1 cellular context compared by ENCODE assay signal in the genomic region with DNA sequence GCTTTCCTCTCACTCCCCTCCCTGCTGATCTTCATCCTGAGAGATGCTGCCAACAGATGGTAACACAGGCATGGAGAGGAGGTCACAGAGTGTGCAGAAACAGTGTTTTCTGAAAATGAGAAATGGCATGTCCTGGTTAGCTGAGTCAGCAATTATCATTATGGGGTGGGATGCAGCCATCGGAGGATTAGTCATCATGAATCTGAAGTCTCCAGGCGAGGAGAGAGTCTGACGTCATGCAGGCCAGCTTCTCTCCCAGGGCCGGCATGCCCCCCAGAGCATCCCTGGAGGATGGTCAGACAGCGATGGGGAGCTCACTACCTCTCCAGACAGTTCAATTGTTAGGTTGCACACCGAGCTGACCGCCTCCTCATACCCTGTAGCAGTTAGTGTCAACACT.
TF ChIP-seq lines count a peak whose summit lies in the region.

No MANE protein-coding gene starts in this region.

TF ChIP-seq in HepG2, 621 proteins besides CTCF, POLR2A, EP300 and RAD21 (continued from another document):
- TF ChIP-seq, protein P1, sequence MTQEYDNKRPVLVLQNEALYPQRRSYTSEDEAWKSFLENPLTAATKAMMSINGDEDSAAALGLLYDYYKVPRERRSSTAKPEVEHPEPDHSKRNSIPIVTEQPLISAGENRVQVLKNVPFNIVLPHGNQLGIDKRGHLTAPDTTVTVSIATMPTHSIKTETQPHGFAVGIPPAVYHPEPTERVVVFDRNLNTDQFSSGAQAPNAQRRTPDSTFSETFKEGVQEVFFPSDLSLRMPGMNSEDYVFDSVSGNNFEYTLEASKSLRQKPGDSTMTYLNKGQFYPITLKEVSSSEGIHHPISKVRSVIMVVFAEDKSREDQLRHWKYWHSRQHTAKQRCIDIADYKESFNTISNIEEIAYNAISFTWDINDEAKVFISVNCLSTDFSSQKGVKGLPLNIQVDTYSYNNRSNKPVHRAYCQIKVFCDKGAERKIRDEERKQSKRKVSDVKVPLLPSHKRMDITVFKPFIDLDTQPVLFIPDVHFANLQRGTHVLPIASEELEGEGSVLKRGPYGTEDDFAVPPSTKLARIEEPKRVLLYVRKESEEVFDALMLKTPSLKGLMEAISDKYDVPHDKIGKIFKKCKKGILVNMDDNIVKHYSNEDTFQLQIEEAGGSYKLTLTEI (CRISPR knock-in tag; conservative IDR thresholded peaks at IDR 0.05) = no peak
- TF ChIP-seq DR1 (CRISPR knock-in tag; IDR thresholded peaks at IDR 0.05) = no peak
- TF ChIP-seq SMAD1 (CRISPR knock-in tag; IDR thresholded peaks at IDR 0.05; ENCODE audit: borderline replicate concordance, low read depth) = no peak
- TF ChIP-seq MAFF (IDR thresholded peaks at IDR 0.05; ENCODE audit: low read depth, low read length) = peak; percentile 100
- TF ChIP-seq ZNF800 (CRISPR knock-in tag; IDR thresholded peaks at IDR 0.05) = no peak
- TF ChIP-seq MZF1 (CRISPR knock-in tag; IDR thresholded peaks at IDR 0.05; ENCODE audit: borderline replicate concordance) = no peak
- no peak for TF ChIP-seq ZNF564 (CRISPR knock-in tag; IDR thresholded peaks at IDR 0.05)
- peak; percentile 94 for TF ChIP-seq ATF7 (IDR thresholded peaks at IDR 0.05)
- TF ChIP-seq ATF7 (CRISPR knock-in tag; IDR thresholded peaks at IDR 0.05) = no peak
- no peak for TF ChIP-seq ZNF558 (CRISPR knock-in tag; IDR thresholded peaks at IDR 0.05; ENCODE audit: borderline replicate concordance)
- TF ChIP-seq NR3C1 (CRISPR knock-in tag; IDR thresholded peaks at IDR 0.05) = no peak
- TF ChIP-seq TEAD3 (CRISPR knock-in tag; optimal IDR thresholded peaks at IDR 0.05; ENCODE audit: borderline replicate concordance) = no peak
- TF ChIP-seq NPAS2 (CRISPR knock-in tag; IDR thresholded peaks at IDR 0.05; ENCODE audit: borderline replicate concordance) = no peak
- no peak for TF ChIP-seq RORA (CRISPR knock-in tag; IDR thresholded peaks at IDR 0.05)
- TF ChIP-seq CREB1 (IDR thresholded peaks at IDR 0.05) = peak; percentile 93
- TF ChIP-seq CREB1 (CRISPR knock-in tag; IDR thresholded peaks at IDR 0.05) = no peak
- TF ChIP-seq, protein P2, sequence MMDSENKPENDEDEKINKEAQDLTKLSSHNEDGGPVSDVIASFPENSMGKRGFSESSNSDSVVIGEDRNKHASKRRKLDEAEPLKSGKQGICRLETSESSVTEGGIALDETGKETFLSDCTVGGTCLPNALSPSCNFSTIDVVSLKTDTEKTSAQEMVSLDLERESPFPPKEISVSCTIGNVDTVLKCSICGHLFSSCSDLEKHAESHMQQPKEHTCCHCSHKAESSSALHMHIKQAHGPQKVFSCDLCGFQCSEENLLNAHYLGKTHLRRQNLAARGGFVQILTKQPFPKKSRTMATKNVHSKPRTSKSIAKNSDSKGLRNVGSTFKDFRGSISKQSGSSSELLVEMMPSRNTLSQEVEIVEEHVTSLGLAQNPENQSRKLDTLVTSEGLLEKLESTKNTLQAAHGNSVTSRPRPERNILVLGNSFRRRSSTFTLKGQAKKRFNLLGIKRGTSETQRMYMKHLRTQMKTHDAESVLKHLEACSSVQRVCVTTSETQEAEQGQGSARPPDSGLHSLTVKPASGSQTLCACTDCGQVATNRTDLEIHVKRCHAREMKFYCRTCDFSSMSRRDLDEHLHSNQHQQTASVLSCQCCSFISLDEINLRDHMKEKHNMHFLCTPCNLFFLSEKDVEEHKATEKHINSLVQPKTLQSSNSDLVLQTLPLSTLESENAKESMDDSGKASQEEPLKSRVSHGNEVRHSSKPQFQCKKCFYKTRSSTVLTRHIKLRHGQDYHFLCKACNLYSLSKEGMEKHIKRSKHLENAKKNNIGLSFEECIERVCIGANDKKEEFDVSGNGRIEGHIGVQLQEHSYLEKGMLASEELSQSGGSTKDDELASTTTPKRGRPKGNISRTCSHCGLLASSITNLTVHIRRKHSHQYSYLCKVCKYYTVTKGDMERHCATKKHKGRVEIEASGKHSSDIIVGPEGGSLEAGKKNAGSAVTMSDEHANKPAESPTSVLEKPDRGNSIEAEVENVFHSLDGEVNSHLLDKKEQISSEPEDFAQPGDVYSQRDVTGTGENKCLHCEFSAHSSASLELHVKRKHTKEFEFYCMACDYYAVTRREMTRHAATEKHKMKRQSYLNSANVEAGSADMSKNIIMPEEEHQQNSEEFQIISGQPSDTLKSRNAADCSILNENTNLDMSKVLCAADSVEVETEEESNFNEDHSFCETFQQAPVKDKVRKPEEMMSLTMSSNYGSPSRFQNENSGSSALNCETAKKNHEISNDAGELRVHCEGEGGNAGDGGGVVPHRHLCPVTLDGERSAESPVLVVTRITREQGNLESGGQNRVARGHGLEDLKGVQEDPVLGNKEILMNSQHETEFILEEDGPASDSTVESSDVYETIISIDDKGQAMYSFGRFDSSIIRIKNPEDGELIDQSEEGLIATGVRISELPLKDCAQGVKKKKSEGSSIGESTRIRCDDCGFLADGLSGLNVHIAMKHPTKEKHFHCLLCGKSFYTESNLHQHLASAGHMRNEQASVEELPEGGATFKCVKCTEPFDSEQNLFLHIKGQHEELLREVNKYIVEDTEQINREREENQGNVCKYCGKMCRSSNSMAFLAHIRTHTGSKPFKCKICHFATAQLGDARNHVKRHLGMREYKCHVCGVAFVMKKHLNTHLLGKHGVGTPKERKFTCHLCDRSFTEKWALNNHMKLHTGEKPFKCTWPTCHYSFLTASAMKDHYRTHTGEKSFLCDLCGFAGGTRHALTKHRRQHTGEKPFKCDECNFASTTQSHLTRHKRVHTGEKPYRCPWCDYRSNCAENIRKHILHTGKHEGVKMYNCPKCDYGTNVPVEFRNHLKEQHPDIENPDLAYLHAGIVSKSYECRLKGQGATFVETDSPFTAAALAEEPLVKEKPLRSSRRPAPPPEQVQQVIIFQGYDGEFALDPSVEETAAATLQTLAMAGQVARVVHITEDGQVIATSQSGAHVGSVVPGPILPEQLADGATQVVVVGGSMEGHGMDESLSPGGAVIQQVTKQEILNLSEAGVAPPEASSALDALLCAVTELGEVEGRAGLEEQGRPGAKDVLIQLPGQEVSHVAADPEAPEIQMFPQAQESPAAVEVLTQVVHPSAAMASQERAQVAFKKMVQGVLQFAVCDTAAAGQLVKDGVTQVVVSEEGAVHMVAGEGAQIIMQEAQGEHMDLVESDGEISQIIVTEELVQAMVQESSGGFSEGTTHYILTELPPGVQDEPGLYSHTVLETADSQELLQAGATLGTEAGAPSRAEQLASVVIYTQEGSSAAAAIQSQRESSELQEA (CRISPR knock-in tag; IDR thresholded peaks at IDR 0.05; ENCODE audit: not compliant biosample characterization) = no peak
- TF ChIP-seq, protein P3, sequence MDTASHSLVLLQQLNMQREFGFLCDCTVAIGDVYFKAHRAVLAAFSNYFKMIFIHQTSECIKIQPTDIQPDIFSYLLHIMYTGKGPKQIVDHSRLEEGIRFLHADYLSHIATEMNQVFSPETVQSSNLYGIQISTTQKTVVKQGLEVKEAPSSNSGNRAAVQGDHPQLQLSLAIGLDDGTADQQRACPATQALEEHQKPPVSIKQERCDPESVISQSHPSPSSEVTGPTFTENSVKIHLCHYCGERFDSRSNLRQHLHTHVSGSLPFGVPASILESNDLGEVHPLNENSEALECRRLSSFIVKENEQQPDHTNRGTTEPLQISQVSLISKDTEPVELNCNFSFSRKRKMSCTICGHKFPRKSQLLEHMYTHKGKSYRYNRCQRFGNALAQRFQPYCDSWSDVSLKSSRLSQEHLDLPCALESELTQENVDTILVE (CRISPR knock-in tag; IDR thresholded peaks at IDR 0.05) = no peak
- TF ChIP-seq ZNF737 (CRISPR knock-in tag; IDR thresholded peaks at IDR 0.05; ENCODE audit: borderline replicate concordance) = no peak
- peak; percentile 100 for TF ChIP-seq MAFK (conservative IDR thresholded peaks at IDR 0.05 in 1 of 2, IDR thresholded peaks at IDR 0.05 in 1 of 2; ENCODE audit: low read length in 2 of 2)
TF ChIP-seq in HepG2: peak in this region for 5.
